ENCODE assay signal across 1 cellular context in genomic region chr6:13038315-13039261, GRCh38.
TF ChIP-seq lines count a peak whose summit lies in the region.

No MANE protein-coding gene starts in this region.

TF ChIP-seq in WTC11, 78 proteins besides CTCF, POLR2A, EP300 and RAD21 (continued from another document):
- TF ChIP-seq ZNF396 (CRISPR knock-in tag; IDR thresholded peaks at IDR 0.05; ENCODE audit: borderline replicate concordance) = no peak
- TF ChIP-seq TCF7 (CRISPR knock-in tag; IDR thresholded peaks at IDR 0.05; ENCODE audit: low read depth) = no peak
- no peak for TF ChIP-seq GRHL2 (CRISPR knock-in tag; IDR thresholded peaks at IDR 0.05; ENCODE audit: insufficient replicate concordance, severe bottlenecking)
- TF ChIP-seq ZMAT4 (CRISPR knock-in tag; IDR thresholded peaks at IDR 0.05) = no peak
- no peak for TF ChIP-seq NR3C1 (CRISPR knock-in tag; conservative IDR thresholded peaks at IDR 0.05; ENCODE audit: low read depth)
- TF ChIP-seq MYBL2 (CRISPR knock-in tag; IDR thresholded peaks at IDR 0.05) = no peak
- no peak for TF ChIP-seq ZNF232 (CRISPR knock-in tag; IDR thresholded peaks at IDR 0.05)
- TF ChIP-seq NFATC4 (CRISPR knock-in tag; IDR thresholded peaks at IDR 0.05) = no peak
- no peak for TF ChIP-seq GTF2I (CRISPR knock-in tag; conservative IDR thresholded peaks at IDR 0.05)
- TF ChIP-seq SP1 (CRISPR knock-in tag; conservative IDR thresholded peaks at IDR 0.05) = no peak
- no peak for TF ChIP-seq ZNF121 (CRISPR knock-in tag; IDR thresholded peaks at IDR 0.05)
- no peak for TF ChIP-seq NR2C2 (CRISPR knock-in tag; IDR thresholded peaks at IDR 0.05)
- no peak for TF ChIP-seq TP53 (CRISPR knock-in tag; IDR thresholded peaks at IDR 0.05)
- no peak for TF ChIP-seq NR1H2 (CRISPR knock-in tag; IDR thresholded peaks at IDR 0.05)
- no peak for TF ChIP-seq ELF4 (CRISPR knock-in tag; IDR thresholded peaks at IDR 0.05; ENCODE audit: low read depth)
- TF ChIP-seq SMAD4 (CRISPR knock-in tag; IDR thresholded peaks at IDR 0.05) = no peak
- TF ChIP-seq E2F4 (CRISPR knock-in tag; IDR thresholded peaks at IDR 0.05; ENCODE audit: borderline replicate concordance, low read depth) = no peak
TF ChIP-seq in WTC11: peak in this region for 0.
